10 cellular contexts compared by ENCODE assay signal in genomic region chr11:61917043-61917356, GRCh38. TPM values are rescaled to one million over a fixed set of nuclear protein-coding genes. Genes with fewer than 3 reads are reported as not detected.
DNase-seq lines count a peak whose midpoint lies in the region; ATAC-seq and TF ChIP-seq lines count a peak whose summit lies in the region.
"Had no signal": no experiment of that assay in that cellular context is flagged by ENCODE, and none has a peak within 500 bp of the region (broad histone marks: within the 10 kb centered on the region; RNA-seq: fewer than 3 reads in every experiment).

No MANE protein-coding gene starts in this region.

- peak overlapping the region; percentile 70 for H3K4me3 Mint-ChIP-seq in chondrocyte (ENCODE audit: unreplicated experiment)

- no peaks in the 10 kb centered on the region for H3K9me3 ChIP-seq in heart right ventricle
- no peaks in the 10 kb centered on the region for H3K9me3 ChIP-seq in mucosa of descending colon
- no peaks in the 10 kb centered on the region for H3K9me3 ChIP-seq in uterus

- WGBS in heart right ventricle, 2 donors: 1 to 2% methylated on average over 29 to 33 of the region's 33 CpGs

- intact Hi-C loops in heart right ventricle (cut with DNase I) (no loop called here), left cardiac atrium (cut with DNase I) (no loop called here), mucosa of descending colon (cut with DNase I, micrococcal nuclease) (no loop called here), uterus (cut with DNase I; ENCODE audit: low total_unique reads) (no loop called here)

- no peak overlapping the region for H3K27ac Mint-ChIP-seq in chondrocyte (ENCODE audit: unreplicated experiment)

- peaks cover 35% of the 10 kb centered on the region for H3K4me1 Mint-ChIP-seq in chondrocyte (ENCODE audit: low read depth)

- H3K27me3 ChIP-seq in heart right ventricle (peaks cover 0 to 13% (median 0%) of the 10 kb centered on the region in 7 donors), uterus (no peaks in the 10 kb centered on the region)

- no peak for ATAC-seq in heart right ventricle
- ATAC-seq in left cardiac atrium: no peak
- ATAC-seq in mucosa of descending colon: no peak
- ATAC-seq in HG02840 (IDR thresholded peaks at IDR 0.05; ENCODE audit: low FRiP score, unreplicated experiment): no peak

- H3K36me3 Mint-ChIP-seq in chondrocyte (ENCODE audit: low read depth): no peaks in the 10 kb centered on the region

- no peak for TF ChIP-seq CTCF in heart right ventricle (IDR thresholded peaks at IDR 0.05)
- no peak for TF ChIP-seq CTCF in chondrocyte (IDR thresholded peaks at IDR 0.05)
- no peak for TF ChIP-seq CTCF in mucosa of descending colon (IDR thresholded peaks at IDR 0.05)
- no peak for TF ChIP-seq CTCF in uterus (IDR thresholded peaks at IDR 0.05)

- no peaks in the 10 kb centered on the region for H3K9me3 Mint-ChIP-seq in chondrocyte (ENCODE audit: low read depth)

- H3K4me1 ChIP-seq in heart right ventricle (peaks cover 0 to 65% (median 29%) of the 10 kb centered on the region in 9 donors), mucosa of descending colon (ENCODE audit: low read depth) (no peaks in the 10 kb centered on the region), uterus (peaks cover 4 to 6% of the 10 kb centered on the region in 2 donors)

- no peaks in the 10 kb centered on the region for H3K36me3 ChIP-seq in heart right ventricle
- no peaks in the 10 kb centered on the region for H3K36me3 ChIP-seq in mucosa of descending colon (ENCODE audit: low read depth)
- H3K36me3 ChIP-seq in uterus: no peaks in the 10 kb centered on the region

- H3K27ac ChIP-seq in heart right ventricle (peak overlapping the region; percentile 57 to 88 (median 83)), uterus (peak overlapping the region; percentile 90 to 94)

- H3K4me3 ChIP-seq in heart right ventricle: peak overlapping the region; percentile 37 to 87 (median 66)
- peak overlapping the region; percentile 22 for H3K4me3 ChIP-seq in mucosa of descending colon
- peak overlapping the region; percentile 47 to 80 for H3K4me3 ChIP-seq in uterus

- DNase-seq in heart right ventricle (peak in 1 of 2 donors; percentile 9), left cardiac atrium (no peak), chondrocyte (ENCODE audit: low spot score) (peak; percentile 85), mucosa of descending colon (peak in 1 of 3 donors; percentile 50), uterus (no peak), NCI-H2171 (lab: John Stamatoyannopoulos, UW) (no peak), dedifferentiated amniotic fluid mesenchymal stem cell (ENCODE audit: extremely low spot score) (no peak)
- DNase-seq: DND-41, NCI-H526 treated with DMSO at 0.1 percent for 48 hours had no signal

- no peak for TF ChIP-seq POLR2A in uterus (IDR thresholded peaks at IDR 0.05)

- no peaks in the 10 kb centered on the region for H3K27me3 Mint-ChIP-seq in chondrocyte (ENCODE audit: low read depth)

RNA-seq across cellular contexts. Expression of gene RAB3IL1, which starts 0.4 kb away (rescaled TPM):
- total RNA-seq in heart right ventricle (10 to 100 TPM in 3 of 10 donors, 1 to 10 TPM in 7; 3.7 to 11.1 (median 6.6) TPM), left cardiac atrium (10 to 100 TPM; 17.3 to 21.8 TPM), chondrocyte (9.7 to 24.7 TPM (median 24.1 TPM) in 3 replicates), mucosa of descending colon (10 to 100 TPM in 2 of 3 donors, 1 to 10 TPM in 1; 2.6 to 15.0 (median 11.8) TPM), uterus (10 to 100 TPM; 12.6 to 60.3 (median 26.8) TPM)
- polyA plus RNA-seq in heart right ventricle: 1 to 10 TPM; 8.2 to 9.7 TPM

RNA-seq across cellular contexts. Expression of gene FADS3, which starts 25.7 kb away (rescaled TPM):
- total RNA-seq in heart right ventricle (100 to 1,000 TPM in 1 of 10 donors, 10 to 100 TPM in 9; 54.9 to 119 (median 71.1) TPM), left cardiac atrium (10 to 100 TPM; 70.5 to 90.6 TPM), chondrocyte (206 to 263 TPM (median 255 TPM) in 3 replicates), mucosa of descending colon (10 to 100 TPM in 2 of 3 donors, 1 to 10 TPM in 1; 8.4 to 21.0 (median 11.5) TPM), uterus (10 to 100 TPM; 18.2 to 74.6 (median 32.0) TPM)
- 100 to 1,000 TPM; 119 to 217 TPM for polyA plus RNA-seq in heart right ventricle

RNA-seq across cellular contexts. Expression of gene BEST1, which starts 33.2 kb away (rescaled TPM):
- total RNA-seq in heart right ventricle (1 to 10 TPM in 5 of 10 donors, under 1 TPM in 5; 0.39 to 1.8 (median 1.2) TPM), left cardiac atrium (1 to 10 TPM; 3.4 to 3.9 TPM), chondrocyte (1.3 to 4.5 TPM (median 2.8 TPM) in 3 replicates), mucosa of descending colon (1 to 10 TPM in 2 of 3 donors, under 1 TPM in 1; 0.41 to 2.8 (median 1.8) TPM), uterus (10 to 100 TPM in 1 of 4 donors, 1 to 10 TPM in 3; 3.3 to 11.1 (median 3.9) TPM)
- 1 to 10 TPM; 3.3 to 4.9 TPM for polyA plus RNA-seq in heart right ventricle

RNA-seq across cellular contexts. Expression of gene FTH1, which starts 50.4 kb away (rescaled TPM):
- total RNA-seq in heart right ventricle: 1,000 to 10,000 TPM; 2,008 to 4,360 (median 2,962) TPM
- polyA plus RNA-seq in heart right ventricle: 1,000 to 10,000 TPM; 1,346 to 5,199 TPM
- 1,000 to 10,000 TPM; 2,726 to 3,432 TPM for total RNA-seq in left cardiac atrium
- 3,793 to 4,450 TPM (median 3,807 TPM) in 3 replicates for total RNA-seq in chondrocyte
- total RNA-seq in mucosa of descending colon: 1,000 to 10,000 TPM; 3,081 to 6,795 (median 5,370) TPM
- total RNA-seq in uterus: 1,000 to 10,000 TPM in 3 of 4 donors, 100 to 1,000 TPM in 1; 402 to 1,927 (median 1,615) TPM
